Comparison of ENCODE assay signal across 23 cellular contexts in genomic region chr16:16879567-16880251, GRCh38.
DNase-seq lines count a peak whose midpoint lies in the region; ATAC-seq, FAIRE-seq and TF ChIP-seq lines count a peak whose summit lies in the region.
"Had no signal": no experiment of that assay in that cellular context is flagged by ENCODE, and none has a peak within 500 bp of the region (broad histone marks: within the 10 kb centered on the region; RNA-seq: fewer than 3 reads in every experiment).

No MANE protein-coding gene starts in this region.

- H2BK15ac ChIP-seq in H1 (ENCODE audit: low read length) = no peak overlapping the region

- H3K9ac ChIP-seq in HepG2 (ENCODE audit: insufficient read depth, low read depth, low read length) (no peak overlapping the region), H1 (replicated peaks in 1 of 4; ENCODE audit: extremely low read depth in 1 of 4, low read depth in 3 of 4, low read length in 3 of 4) (no peak overlapping the region), neural progenitor cell (no peak overlapping the region)
- H3K9ac ChIP-seq: BLaER1 had no signal

- H2BK12ac ChIP-seq in H1 (ENCODE audit: low read depth, low read length) = no peak overlapping the region

- TF ChIP-seq RAD21 in HepG2 (CRISPR knock-in tag; IDR thresholded peaks at IDR 0.05) (no peak), H1 (IDR thresholded peaks at IDR 0.05 in 1 of 2, conservative IDR thresholded peaks at IDR 0.05 in 1 of 2; ENCODE audit: low read depth in 2 of 2, low read length in 2 of 2) (no peak)

- 12% methylated on average over 8 of the region's 8 CpGs for WGBS in HepG2 (ENCODE audit: low lambda C conversion rate)
- WGBS in right lobe of liver (ENCODE audit: insufficient coverage, low coverage, low lambda C conversion rate, missing lambda C conversion rate) = 34% methylated on average over 8 of the region's 8 CpGs
- WGBS in H1 (ENCODE audit: extremely low coverage in 1 of 2, insufficient coverage in 1 of 2, insufficient read length in 1 of 2, insufficient replicate concordance in 2 of 2, low coverage in 1 of 2, low lambda C conversion rate in 2 of 2, missing lambda C conversion rate in 1 of 2), 2 experiments = 90% methylated on average over 8 of the region's 8 CpGs; no CpG with 5 or more reads in 1 of the 2 experiments

- H4K91ac ChIP-seq in H1 (replicated peaks; ENCODE audit: insufficient read length, low read length) = no peak overlapping the region

- H3K14ac ChIP-seq in H1 (ENCODE audit: insufficient read length) = no peak overlapping the region

- POLR2A ChIA-PET in HepG2 (lab: Yijun Ruan, JAX) (no interaction called here), H1 (lab: Charles Lee; ENCODE audit: partially characterized antibody) (no interaction called here)

- ATAC-seq in HepG2 (no peak), right lobe of liver (no peak), GM18858 (IDR thresholded peaks at IDR 0.05; ENCODE audit: unreplicated experiment) (no peak)
- ATAC-seq: A549 had no signal

- H3K27ac ChIP-seq in HepG2 (ENCODE audit: extremely low read length, insufficient read depth, low read length) (no peak overlapping the region), right lobe of liver (no peak overlapping the region), coronary artery (no peak overlapping the region), H1 (ENCODE audit: low read depth, low read length) (no peak overlapping the region), neural progenitor cell (no peak overlapping the region)
- H3K27ac ChIP-seq: 22Rv1, A549, BLaER1 had no signal

- H3K79me1 ChIP-seq in H1 (ENCODE audit: low read depth, low read length) = no peaks in the 10 kb centered on the region

- H3K4me2 ChIP-seq in HepG2 (ENCODE audit: low read depth, low read length) = no peak overlapping the region
- no peak overlapping the region for H3K4me2 ChIP-seq in H1 (ENCODE audit: insufficient read depth in 1 of 2, low read depth in 2 of 2, low read length in 2 of 2)
- H3K4me2 ChIP-seq in neural progenitor cell = no peak overlapping the region
- H3K4me2 ChIP-seq: A549, BLaER1 had no signal

- TF ChIP-seq EP300 in HepG2 (IDR thresholded peaks at IDR 0.05; ENCODE audit: low read depth in 2 of 2, low read length in 2 of 2) = no peak
- no peak for TF ChIP-seq EP300 in HepG2 (CRISPR knock-in tag; IDR thresholded peaks at IDR 0.05; ENCODE audit: borderline replicate concordance)
- no peak for TF ChIP-seq EP300 in H1 (IDR thresholded peaks at IDR 0.05; ENCODE audit: borderline replicate concordance in 1 of 2, low read depth in 2 of 2, low read length in 2 of 2)

- H4K20me1 ChIP-seq in HepG2 (ENCODE audit: insufficient read depth, low read length) (no peaks in the 10 kb centered on the region), H1 (replicated peaks in 1 of 2; ENCODE audit: control insufficient read depth in 1 of 2, insufficient read depth in 2 of 2, low read length in 2 of 2) (no peaks in the 10 kb centered on the region), neural progenitor cell (ENCODE audit: low read depth) (no peaks in the 10 kb centered on the region)
- H4K20me1 ChIP-seq: BLaER1 had no signal

- H3F3A ChIP-seq in neural progenitor cell (ENCODE audit: low read depth) = no peaks in the 10 kb centered on the region

- H3K27me3 Mint-ChIP-seq in osteocyte (ENCODE audit: unreplicated experiment) (no peaks in the 10 kb centered on the region), neural progenitor cell (ENCODE audit: insufficient read depth, low read depth) (peaks cover 2% of the 10 kb centered on the region)

- DNase-seq in HepG2 (ENCODE audit: low spot score) = no peak
- DNase-seq in right lobe of liver = no peak
- peak; percentile 21 for DNase-seq in coronary artery (ENCODE audit: low spot score)
- DNase-seq in H1 (ENCODE audit: low read depth in 1 of 2, low spot score in 2 of 2) = no peak
- DNase-seq in osteocyte (ENCODE audit: extremely low spot score, unreplicated experiment) = peak; percentile 1
- no peak for DNase-seq in D341Med (ENCODE audit: low spot score)
- DNase-seq in neural progenitor cell (ENCODE audit: low spot score) = no peak
- DNase-seq: BE2C; C1 segment of cervical spinal cord; CD4-positive, alpha-beta memory T cell; CD4-positive, CD25-positive, alpha-beta regulatory T cell; CD8-positive, alpha-beta memory T cell; COR-L47; DMS79 treated with DMSO at 0.1 percent for 48 hours; GF-D8 had no signal

- H3K27me3 ChIP-seq in HepG2 (ENCODE audit: control insufficient read depth in 1 of 2, insufficient read depth in 2 of 2, low read length in 2 of 2) (no peaks in the 10 kb centered on the region), right lobe of liver (no peaks in the 10 kb centered on the region), H1 (replicated peaks in 1 of 4; ENCODE audit: control insufficient read depth in 3 of 4, extremely low read depth in 1 of 4, insufficient read depth in 3 of 4, low read length in 3 of 4) (no peaks in the 10 kb centered on the region), neural progenitor cell (no peaks in the 10 kb centered on the region)
- H3K27me3 ChIP-seq: BE2C, BLaER1 had no signal

- H3K18ac ChIP-seq in H1 (ENCODE audit: extremely low read depth, low read length) = no peak overlapping the region

- H2AK5ac ChIP-seq in H1 (ENCODE audit: low read depth, low read length) = no peak overlapping the region

- no TSS peak for BruUV-seq in HepG2 (replicated peaks; lab: Mats Ljungman, UMichigan)

- CTCF ChIA-PET in HepG2 (lab: Yijun Ruan, JAX; ENCODE audit: low intra/inter-chr PET ratio, low total read pairs) = no interaction called here
- CTCF ChIA-PET in H1 (lab: Charles Lee; ENCODE audit: partially characterized antibody) = interaction anchor here (0.9 to 5.1 kb wide), 5 partner anchors 8 to 111 kb away, joined by 3 to 25 read pairs (median 3); no protein-coding TSS in a partner anchor

- H3K36me3 Mint-ChIP-seq in osteocyte (ENCODE audit: unreplicated experiment) (no peaks in the 10 kb centered on the region), neural progenitor cell (no peaks in the 10 kb centered on the region)
- H3K36me3 Mint-ChIP-seq: CD14-positive monocyte; CD4-positive, alpha-beta memory T cell; CD4-positive, CD25-positive, alpha-beta regulatory T cell; CD8-positive, alpha-beta memory T cell had no signal

- no peak overlapping the region for H4K5ac ChIP-seq in H1 (ENCODE audit: insufficient read length, low read depth, low read length)

- no peak overlapping the region for H3K4ac ChIP-seq in H1 (replicated peaks; ENCODE audit: insufficient read length, low read depth, low read length)

- H2AFZ ChIP-seq in HepG2 (ENCODE audit: low read length) = no peak overlapping the region
- no peak overlapping the region for H2AFZ ChIP-seq in H1 (ENCODE audit: low read length)
- no peak overlapping the region for H2AFZ ChIP-seq in neural progenitor cell (replicated peaks)

- H2BK20ac ChIP-seq in H1 (ENCODE audit: low read length) = no peak overlapping the region

- H3K23me2 ChIP-seq in H1 (ENCODE audit: low read depth, low read length) = no peaks in the 10 kb centered on the region

- no peak overlapping the region for H3K4me3 ChIP-seq in HepG2 (replicated peaks in 1 of 3; ENCODE audit: insufficient read depth in 1 of 3, low read depth in 2 of 3, low read length in 3 of 3)
- no peak overlapping the region for H3K4me3 ChIP-seq in right lobe of liver
- no peak overlapping the region for H3K4me3 ChIP-seq in coronary artery
- no peak overlapping the region for H3K4me3 ChIP-seq in H1 (ENCODE audit: extremely low read depth in 1 of 4, insufficient read depth in 2 of 4, low read depth in 3 of 4, low read length in 4 of 4)
- no peak overlapping the region for H3K4me3 ChIP-seq in neural progenitor cell
- H3K4me3 ChIP-seq: A549, BLaER1 had no signal

- H3K4me1 Mint-ChIP-seq in osteocyte (ENCODE audit: unreplicated experiment) = no peaks in the 10 kb centered on the region
- H3K4me1 Mint-ChIP-seq in neural progenitor cell = peaks cover 29% of the 10 kb centered on the region
- H3K4me1 Mint-ChIP-seq: CD14-positive monocyte; CD4-positive, CD25-positive, alpha-beta regulatory T cell; CD8-positive, alpha-beta memory T cell had no signal

- FAIRE-seq in HepG2 (lab: Jason Lieb, UNC) = no peak
- no peak for FAIRE-seq in H1 (lab: Jason Lieb, UNC)
- FAIRE-seq: A549, D721Med, G401.6, GM12891 had no signal

- no peak overlapping the region for H3K23ac ChIP-seq in H1 (ENCODE audit: insufficient read length)

- no peak for TF ChIP-seq POLR2A in HepG2 (IDR thresholded peaks at IDR 0.05; ENCODE audit: insufficient read depth in 1 of 2, low read depth in 2 of 2, low read length in 2 of 2)
- no peak for TF ChIP-seq POLR2A in right lobe of liver (IDR thresholded peaks at IDR 0.05)
- no peak for TF ChIP-seq POLR2A in H1 (IDR thresholded peaks at IDR 0.05; ENCODE audit: control extremely low read depth in 1 of 2, low read depth in 2 of 2, low read length in 2 of 2)

- H2BK120ac ChIP-seq in H1 (replicated peaks; ENCODE audit: low read depth, low read length) = no peak overlapping the region

- H3K79me2 ChIP-seq in HepG2 (ENCODE audit: insufficient read depth, low read length) (no peaks in the 10 kb centered on the region), H1 (ENCODE audit: control insufficient read depth in 1 of 2, insufficient read depth in 2 of 2, low read length in 2 of 2) (no peaks in the 10 kb centered on the region), neural progenitor cell (ENCODE audit: low read depth) (no peaks in the 10 kb centered on the region)

- H3K27ac Mint-ChIP-seq in osteocyte (ENCODE audit: unreplicated experiment) (no peak overlapping the region), neural progenitor cell (no peak overlapping the region)
- H3K27ac Mint-ChIP-seq: CD14-positive monocyte; CD4-positive, alpha-beta memory T cell; CD4-positive, CD25-positive, alpha-beta regulatory T cell had no signal

- H3K4me3 Mint-ChIP-seq in osteocyte (ENCODE audit: unreplicated experiment) (no peak overlapping the region), neural progenitor cell (no peak overlapping the region)
- H3K4me3 Mint-ChIP-seq: CD14-positive monocyte; CD4-positive, alpha-beta memory T cell; CD4-positive, CD25-positive, alpha-beta regulatory T cell; CD8-positive, alpha-beta memory T cell had no signal

- H3K9me3 Mint-ChIP-seq in osteocyte (ENCODE audit: unreplicated experiment) (peaks cover 5% of the 10 kb centered on the region), neural progenitor cell (no peaks in the 10 kb centered on the region)
- H3K9me3 Mint-ChIP-seq: CD14-positive monocyte; CD8-positive, alpha-beta memory T cell had no signal

- no peak for TF ChIP-seq CTCF in HepG2 (CRISPR knock-in tag; IDR thresholded peaks at IDR 0.05)
- no peak for TF ChIP-seq CTCF in right lobe of liver (IDR thresholded peaks at IDR 0.05)
- no peak for TF ChIP-seq CTCF in coronary artery (IDR thresholded peaks at IDR 0.05)
- TF ChIP-seq CTCF in H1 (IDR thresholded peaks at IDR 0.05; ENCODE audit: control extremely low read depth in 1 of 3, insufficient read depth in 1 of 3, low read depth in 1 of 3, low read length in 3 of 3) = no peak
- TF ChIP-seq CTCF in osteocyte (IDR thresholded peaks at IDR 0.05) = no peak
- no peak for TF ChIP-seq CTCF in neural progenitor cell (IDR thresholded peaks at IDR 0.05)

- no peak overlapping the region for H3K56ac ChIP-seq in H1 (replicated peaks; ENCODE audit: insufficient read length, low read depth, low read length)

- in situ Hi-C loops in HepG2 (cut with HindIII; ENCODE audit: extremely low pct_ligation_motif_present, low pct_unique_long_range_greater_than_20kb) = no loop called here

- H3K9me3 ChIP-seq in HepG2 (ENCODE audit: low read length) = no peaks in the 10 kb centered on the region
- no peaks in the 10 kb centered on the region for H3K9me3 ChIP-seq in right lobe of liver
- H3K9me3 ChIP-seq in H1 (ENCODE audit: insufficient read depth in 2 of 2, low read depth in 1 of 2, low read length in 1 of 2) = no peaks in the 10 kb centered on the region
- H3K9me3 ChIP-seq in neural progenitor cell (ENCODE audit: low read depth) = no peaks in the 10 kb centered on the region
- H3K9me3 ChIP-seq: A549, BE2C, BLaER1 had no signal

- intact Hi-C loops in HepG2 (cut with micrococcal nuclease; ENCODE audit: unreplicated experiment) (no loop called here), right lobe of liver (cut with DNase I) (no loop called here)

- H3K4me1 ChIP-seq in HepG2 (ENCODE audit: insufficient read depth, low read length) (no peaks in the 10 kb centered on the region), right lobe of liver (no peaks in the 10 kb centered on the region), H1 (replicated peaks in 1 of 4; ENCODE audit: control insufficient read depth in 3 of 4, insufficient read depth in 4 of 4, low read length in 3 of 4) (peaks cover 0 to 6% (median 4%) of the 10 kb centered on the region in 4 experiments; a peak in 4 of 7 replicates), neural progenitor cell (peaks cover 16% of the 10 kb centered on the region)
- H3K4me1 ChIP-seq: A549, BE2C, BLaER1 had no signal

- no peaks in the 10 kb centered on the region for H3K36me3 ChIP-seq in HepG2 (replicated peaks in 1 of 2; ENCODE audit: control insufficient read depth in 1 of 2, insufficient read depth in 2 of 2, low read length in 2 of 2)
- no peaks in the 10 kb centered on the region for H3K36me3 ChIP-seq in right lobe of liver
- H3K36me3 ChIP-seq in H1 (ENCODE audit: control insufficient read depth in 2 of 4, insufficient read depth in 4 of 4, low read length in 3 of 4) = no peaks in the 10 kb centered on the region
- no peaks in the 10 kb centered on the region for H3K36me3 ChIP-seq in neural progenitor cell
- H3K36me3 ChIP-seq: BE2C, BLaER1 had no signal

- no peak overlapping the region for H2BK5ac ChIP-seq in H1 (ENCODE audit: low read depth, low read length)

- no peak overlapping the region for H4K8ac ChIP-seq in H1 (ENCODE audit: extremely low read depth, insufficient read depth, low read length)

Comparison
In these comparisons a context has a peak if more than half of its experiments do, and no peak if none do; other contexts are left out.
1. DNase-seq: peak in coronary artery (single experiment) and osteocyte (single experiment); none in HepG2 (single experiment), right lobe of liver (0 of 3), H1 (0 of 2), D341Med (single experiment) and neural progenitor cell (single experiment).
2. Of the 41 proteins assayed by ChIP-seq in both HepG2 and H1: peak only in HepG2: none; only in H1: KDM1A; in both: CEBPB; in neither: 38; mixed calls (peak in some experiments, not most) for 1.